1 cellular context compared by ENCODE assay signal in genomic region chr17:71983828-71984227, GRCh38.
TF ChIP-seq lines count a peak whose summit lies in the region.

No MANE protein-coding gene starts in this region.

TF ChIP-seq in IMR-90, 13 proteins besides CTCF, POLR2A, EP300 and RAD21 (continued from another document):
- TF ChIP-seq ELK1 (IDR thresholded peaks at IDR 0.05; ENCODE audit: borderline replicate concordance, low read depth, low read length) (no peak), MAFK (IDR thresholded peaks at IDR 0.05; ENCODE audit: low read depth, low read length) (no peak), RCOR1 (IDR thresholded peaks at IDR 0.05; ENCODE audit: insufficient replicate concordance, low read length) (no peak), RFX5 (IDR thresholded peaks at IDR 0.05; ENCODE audit: low read depth, low read length) (no peak), NFE2L2 (IDR thresholded peaks at IDR 0.05; ENCODE audit: low read depth, low read length) (no peak), BHLHE40 (IDR thresholded peaks at IDR 0.05; ENCODE audit: low read depth, low read length) (no peak), MXI1 (IDR thresholded peaks at IDR 0.05; ENCODE audit: borderline replicate concordance, low read depth, low read length) (no peak), FOS (IDR thresholded peaks at IDR 0.05; ENCODE audit: low read depth, low read length) (no peak), USF2 (IDR thresholded peaks at IDR 0.05; ENCODE audit: low read depth, low read length) (no peak), CEBPB (IDR thresholded peaks at IDR 0.05; ENCODE audit: low read depth, low read length) (no peak), CHD1 (IDR thresholded peaks at IDR 0.05; ENCODE audit: low read depth, low read length) (no peak)
TF ChIP-seq in IMR-90: peak in this region for 0.
